In genomic region chr20:62741701-62742491, GRCh38 we compare ENCODE assay signal across 17 cellular contexts. TPM values are rescaled to one million over a fixed set of nuclear protein-coding genes. Genes with fewer than 3 reads are reported as not detected.
DNase-seq lines count a peak whose midpoint lies in the region; ATAC-seq, FAIRE-seq and TF ChIP-seq lines count a peak whose summit lies in the region.
"Had no signal": no experiment of that assay in that cellular context is flagged by ENCODE, and none has a peak within 500 bp of the region (broad histone marks: within the 10 kb centered on the region; RNA-seq: fewer than 3 reads in every experiment).

No MANE protein-coding gene starts in this region.

- H3K36me3 ChIP-seq in K562 (ENCODE audit: control insufficient read depth, insufficient read depth, low read length), result no peaks in the 10 kb centered on the region
- H3K36me3 ChIP-seq in naive thymus-derived CD4-positive, alpha-beta T cell (ENCODE audit: control insufficient read depth in 2 of 3, insufficient read depth in 3 of 3, low read length in 3 of 3), result no peaks in the 10 kb centered on the region
- H3K36me3 ChIP-seq: cardiac muscle cell, tibial artery had no signal

- TF ChIP-seq EP300 in K562 (IDR thresholded peaks at IDR 0.05; ENCODE audit: low read length), result no peak

- 37% methylated on average over 18 of the region's 18 CpGs for WGBS in K562 (ENCODE audit: insufficient coverage, low coverage, missing lambda C conversion rate)

- H4K20me1 ChIP-seq in K562 (replicated peaks; ENCODE audit: control insufficient read depth, insufficient read depth, low read length), result no peaks in the 10 kb centered on the region; the same call in 1 of the 2 replicates

- POLR2A ChIA-PET in K562 (lab: Yijun Ruan, JAX), result interaction anchor here (0.9 to 1.7 kb wide), 2 partner anchors 9 kb away, joined by 4 to 6 read pairs; no protein-coding TSS in a partner anchor
- POLR2A ChIA-PET in naive thymus-derived CD4-positive, alpha-beta T cell (lab: Charles Lee), result interaction anchor here (1.4 to 3.2 kb wide), 2 partner anchors 45 to 53 kb away, joined by 4 to 22 read pairs; no protein-coding TSS in a partner anchor

- peaks cover 10 to 13% of the 10 kb centered on the region in 2 donors for H3K36me3 Mint-ChIP-seq in CD14-positive monocyte
- peaks cover 0 to 4% (median 0%) of the 10 kb centered on the region in 5 donors for H3K36me3 Mint-ChIP-seq in naive thymus-derived CD4-positive, alpha-beta T cell

- no peak overlapping the region; a peak in 1 of 4 replicates for H3K9ac ChIP-seq in K562 (ENCODE audit: insufficient read depth in 1 of 2, low read depth in 2 of 2, low read length in 2 of 2)
- H3K9ac ChIP-seq: parathyroid adenoma had no signal

- no peak overlapping the region for H3K27ac ChIP-seq in K562 (ENCODE audit: extremely low read depth, low read depth, low read length)
- H3K27ac ChIP-seq in naive thymus-derived CD4-positive, alpha-beta T cell (ENCODE audit: low read depth, low read length), result no peak overlapping the region
- no peak overlapping the region for H3K27ac ChIP-seq in foreskin keratinocyte
- H3K27ac ChIP-seq: cardiac muscle cell, parathyroid adenoma, tibial artery had no signal

- no peak overlapping the region for H3K4me3 ChIP-seq in K562
- peak overlapping the region; percentile 70 for H3K4me3 ChIP-seq in naive thymus-derived CD4-positive, alpha-beta T cell (ENCODE audit: low read length)
- H3K4me3 ChIP-seq: cardiac muscle cell, smooth muscle cell, tibial artery had no signal

- TF ChIP-seq RAD21 in K562 (CRISPR knock-in tag; conservative IDR thresholded peaks at IDR 0.05 in 1 of 2, IDR thresholded peaks at IDR 0.05 in 1 of 2), result no peak

- TF ChIP-seq POLR2A in K562 (conservative IDR thresholded peaks at IDR 0.05), result no peak

- BruUV-seq in K562 (replicated peaks; lab: Mats Ljungman, UMichigan), result no TSS peak

- H3K4me3 Mint-ChIP-seq in CD14-positive monocyte, result no peak overlapping the region
- H3K4me3 Mint-ChIP-seq in naive thymus-derived CD4-positive, alpha-beta T cell, result peak overlapping the region in 2 of 10 donors; percentile 18 to 91

- H3K4me1 ChIP-seq in K562 (replicated peaks in 1 of 2; ENCODE audit: control insufficient read depth in 2 of 2, insufficient read depth in 2 of 2, low read length in 2 of 2) (peaks cover 16 to 48% of the 10 kb centered on the region in 2 experiments), foreskin keratinocyte (peaks cover 30% of the 10 kb centered on the region)
- peaks cover 38 to 60% of the 10 kb centered on the region in 2 donors for H3K4me1 ChIP-seq in naive thymus-derived CD4-positive, alpha-beta T cell (ENCODE audit: control insufficient read depth in 2 of 2, insufficient read depth in 2 of 2, low read length in 2 of 2)
- H3K4me1 ChIP-seq: parathyroid adenoma, tibial artery had no signal

- ATAC-seq in K562 (no peak), foreskin keratinocyte (no peak)
- no peak for ATAC-seq in naive thymus-derived CD4-positive, alpha-beta T cell

- no peaks in the 10 kb centered on the region for H3K9me3 Mint-ChIP-seq in CD14-positive monocyte
- H3K9me3 Mint-ChIP-seq in naive thymus-derived CD4-positive, alpha-beta T cell, result no peaks in the 10 kb centered on the region

- CTCF ChIA-PET in K562 (lab: Yijun Ruan, JAX; ENCODE audit: low intra/inter-chr PET ratio), result no interaction called here
- CTCF ChIA-PET in naive thymus-derived CD4-positive, alpha-beta T cell (lab: Charles Lee), result interaction anchor here (0.6 kb wide), 1 partner anchor 27 kb away, joined by 3 read pairs; no protein-coding TSS in a partner anchor

- H3K9me1 ChIP-seq in K562 (ENCODE audit: control insufficient read depth, insufficient read depth, low read length), result no peaks in the 10 kb centered on the region

- H3K27me3 Mint-ChIP-seq in CD14-positive monocyte (ENCODE audit: low read depth in 3 of 3), result peaks cover 1 to 3% (median 2%) of the 10 kb centered on the region in 3 donors
- peaks cover 0 to 27% (median 0%) of the 10 kb centered on the region in 5 donors for H3K27me3 Mint-ChIP-seq in naive thymus-derived CD4-positive, alpha-beta T cell

- FAIRE-seq in HTR-8/SVneo (lab: Jason Lieb, UNC) (peak; percentile 83), K562 (lab: Jason Lieb, UNC) (no peak)

- H3K27me3 ChIP-seq in K562 (ENCODE audit: control insufficient read depth in 2 of 2, insufficient read depth in 2 of 2, low read length in 2 of 2) (peaks cover 24 to 35% of the 10 kb centered on the region in 2 experiments), foreskin keratinocyte (no peaks in the 10 kb centered on the region)
- no peaks in the 10 kb centered on the region for H3K27me3 ChIP-seq in naive thymus-derived CD4-positive, alpha-beta T cell (ENCODE audit: control insufficient read depth in 2 of 2, insufficient read depth in 2 of 2, low read length in 2 of 2)
- H3K27me3 ChIP-seq: cardiac muscle cell had no signal

- DNase-seq in CD14-positive monocyte (ENCODE audit: low spot score) (peak; percentile 31), HTR-8/SVneo (ENCODE audit: insufficient read length, low spot score) (no peak), K562 (ENCODE audit: extremely low read depth in 1 of 4, low spot score in 3 of 4) (no peak), foreskin keratinocyte (no peak), D341Med (ENCODE audit: low spot score) (no peak), GOT3 (lab: John Stamatoyannopoulos, UW) (no peak)
- no peak for DNase-seq in naive thymus-derived CD4-positive, alpha-beta T cell
- DNase-seq: DND-41; effector CD8-positive, alpha-beta T cell; hypothalamus; IMR-90; MV-4-11; NCI-H69 had no signal

- no peaks in the 10 kb centered on the region for H3K9me3 ChIP-seq in K562 (replicated peaks; ENCODE audit: control insufficient read depth, insufficient read depth, low read depth, low read length)
- H3K9me3 ChIP-seq in naive thymus-derived CD4-positive, alpha-beta T cell (ENCODE audit: control insufficient read depth in 2 of 3, low read length in 3 of 3), result no peaks in the 10 kb centered on the region
- H3K9me3 ChIP-seq: tibial artery had no signal

- intact Hi-C loops in CD14-positive monocyte (cut with micrococcal nuclease) (loop anchor here (5.0 kb wide), 2 partner anchors 50 to 65 kb away; no protein-coding TSS in a partner anchor), K562 (cut with micrococcal nuclease) (no loop called here)
- intact Hi-C loops in naive thymus-derived CD4-positive, alpha-beta T cell (cut with micrococcal nuclease), result loop anchor here (2.0 kb wide), 3 partner anchors 25 to 63 kb away; partner anchors contain the start of gene OGFR (in 1 of the 2)

- H3K27ac Mint-ChIP-seq in CD14-positive monocyte, result peak overlapping the region in 3 of 7 donors; percentile 46 to 73 (median 68)
- peak overlapping the region in 4 of 9 donors; percentile 9 to 96 (median 37) for H3K27ac Mint-ChIP-seq in naive thymus-derived CD4-positive, alpha-beta T cell

- H3K79me2 ChIP-seq in K562 (ENCODE audit: control insufficient read depth, insufficient read depth, low read length), result no peaks in the 10 kb centered on the region
- H3K79me2 ChIP-seq: parathyroid adenoma had no signal

- H3K4me2 ChIP-seq in K562 (ENCODE audit: insufficient read depth, low read length), result no peak overlapping the region

- H3K4me1 Mint-ChIP-seq in CD14-positive monocyte, result peaks cover 46% of the 10 kb centered on the region
- H3K4me1 Mint-ChIP-seq in naive thymus-derived CD4-positive, alpha-beta T cell, result peaks cover 16 to 48% (median 36%) of the 10 kb centered on the region in 7 donors

- H2AFZ ChIP-seq in K562 (ENCODE audit: low read depth, low read length), result no peak overlapping the region
- H2AFZ ChIP-seq: parathyroid adenoma had no signal

- in situ Hi-C loops in K562 (cut with MboI), result no loop called here

- TF ChIP-seq CTCF in CD14-positive monocyte (IDR thresholded peaks at IDR 0.05) (no peak), K562 (IDR thresholded peaks at IDR 0.05 in 2 of 3, conservative IDR thresholded peaks at IDR 0.05 in 1 of 3; ENCODE audit: insufficient read depth in 2 of 3, low read depth in 1 of 3, low read length in 3 of 3) (no peak), foreskin keratinocyte (conservative IDR thresholded peaks at IDR 0.05) (no peak)

RNA-seq across cellular contexts. Expression of gene NTSR1, which starts 33.3 kb away (rescaled TPM):
- polyA plus RNA-seq in CD14-positive monocyte, result under 1 TPM; 0.35 to 0.40 TPM
- total RNA-seq in K562 (2011; cell fraction: chromatin; rRNA removed; ENCODE audit: low replicate concordance), result 0.25 TPM in 1 of 2 replicates, not detected in the other
- total RNA-seq in K562 (2011; cell fraction: nucleolus; rRNA removed), result 0.17 TPM in 1 of 2 replicates, not detected in the other
- total RNA-seq in K562 (2011; cell fraction: nucleoplasm; rRNA removed), result 0.15 TPM in 2 replicates
- total RNA-seq in K562 (2014; rRNA removed), result 0.41 TPM in 1 of 2 replicates, not detected in the other
- total RNA-seq in K562 (2014; rRNA removed; fragmentation: Illumina TruSeq; extraction: Trizol), result 0.04 TPM in 1 of 2 replicates, not detected in the other
- total RNA-seq in K562 (2015; rRNA removed; fragmentation: Illumina TruSeq; extraction: Trizol), result 0.14 and 0.15 TPM in 2 replicates
- 0.38 and 0.40 TPM in 2 replicates for total RNA-seq in K562 (2021)
- polyA plus RNA-seq in K562 (2011; rRNA removed), result 0.07 and 0.12 TPM in 2 replicates
- polyA plus RNA-seq in K562 (2011; cell fraction: cytosol; rRNA removed), result 0.10 and 0.31 TPM in 2 replicates
- 0.13 and 0.24 TPM in 2 replicates for polyA plus RNA-seq in K562 (2011; cell fraction: nucleus; rRNA removed)
- 0.51 and 0.61 TPM in 2 replicates for polyA plus RNA-seq in K562 (2012)
- polyA plus RNA-seq in K562 (2014; fragmentation: Illumina TruSeq; extraction: Trizol), result 0.22 and 0.25 TPM in 2 replicates
- not detected for polyA plus RNA-seq in K562 (2014; fragmentation: Nextera tagmentation; extraction: Ambion mirVana)
- 0.04 and 0.12 TPM in 2 replicates for polyA plus RNA-seq in K562 (2014; rRNA removed)
- 0.06 and 0.07 TPM in 2 replicates for polyA minus RNA-seq in K562 (2011; rRNA and poly(A)+ RNA removed)
- polyA minus RNA-seq in K562 (2011; cell fraction: cytosol; rRNA and poly(A)+ RNA removed), result not detected in 2 replicates
- polyA minus RNA-seq in K562 (2011; cell fraction: nucleus; rRNA and poly(A)+ RNA removed), result 0.13 TPM in 1 of 2 replicates, not detected in the other
- total RNA-seq in naive thymus-derived CD4-positive, alpha-beta T cell, result under 1 TPM in 4 of 5 experiments, not detected in 1; 0.11 to 0.78 (median 0.14) TPM
- not detected for polyA plus RNA-seq in naive thymus-derived CD4-positive, alpha-beta T cell
- total RNA-seq in foreskin keratinocyte, result 2.3 and 2.8 TPM in 2 replicates
- 3.1 and 3.3 TPM in 2 replicates for polyA plus RNA-seq in foreskin keratinocyte
- polyA plus RNA-seq: cardiac muscle cell, smooth muscle cell had no signal

RNA-seq across cellular contexts. Expression of gene MRGBP, which starts 54.4 kb away (rescaled TPM):
- polyA plus RNA-seq in CD14-positive monocyte (10 to 100 TPM; 10.2 to 10.5 TPM), K562 (2011; rRNA removed) (18.7 and 20.7 TPM in 2 replicates), K562 (2014; fragmentation: Illumina TruSeq; extraction: Trizol) (18.4 and 21.0 TPM in 2 replicates), K562 (2014; fragmentation: Nextera tagmentation; extraction: Ambion mirVana) (1 to 10 TPM; 1.9 to 2.8 TPM), K562 (2014; rRNA removed) (26.3 and 26.7 TPM in 2 replicates), foreskin keratinocyte (20.5 and 23.1 TPM in 2 replicates)
- 11.0 and 21.6 TPM in 2 replicates for total RNA-seq in K562 (2011; cell fraction: chromatin; rRNA removed; ENCODE audit: low replicate concordance)
- total RNA-seq in K562 (2011; cell fraction: nucleolus; rRNA removed), result 16.4 and 17.2 TPM in 2 replicates
- 12.8 and 15.0 TPM in 2 replicates for total RNA-seq in K562 (2011; cell fraction: nucleoplasm; rRNA removed)
- total RNA-seq in K562 (2014; rRNA removed) (31.3 and 37.0 TPM in 2 replicates), K562 (2014; rRNA removed; fragmentation: Illumina TruSeq; extraction: Trizol) (18.1 TPM in 2 replicates), K562 (2015; rRNA removed; fragmentation: Illumina TruSeq; extraction: Trizol) (25.2 and 25.7 TPM in 2 replicates), K562 (2021) (25.1 and 26.1 TPM in 2 replicates), foreskin keratinocyte (25.3 and 26.5 TPM in 2 replicates)
- 20.8 and 28.5 TPM in 2 replicates for polyA plus RNA-seq in K562 (2011; cell fraction: cytosol; rRNA removed)
- polyA plus RNA-seq in K562 (2011; cell fraction: nucleus; rRNA removed), result 27.0 and 39.1 TPM in 2 replicates
- polyA plus RNA-seq in K562 (2012), result 14.8 and 21.7 TPM in 2 replicates
- polyA minus RNA-seq in K562 (2011; rRNA and poly(A)+ RNA removed), result 12.7 and 15.7 TPM in 2 replicates
- polyA minus RNA-seq in K562 (2011; cell fraction: cytosol; rRNA and poly(A)+ RNA removed), result 9.6 and 11.5 TPM in 2 replicates
- polyA minus RNA-seq in K562 (2011; cell fraction: nucleus; rRNA and poly(A)+ RNA removed), result 9.4 and 12.2 TPM in 2 replicates
- 10 to 100 TPM in 3 of 5 experiments, 1 to 10 TPM in 2; 9.4 to 15.4 (median 12.2) TPM for total RNA-seq in naive thymus-derived CD4-positive, alpha-beta T cell
- polyA plus RNA-seq in naive thymus-derived CD4-positive, alpha-beta T cell, result 10 to 100 TPM in 1 of 2 donors, 1 to 10 TPM in 1; 8.1 to 12.6 TPM
